In genomic region chr2:64359892-64360657, GRCh38 we compare ENCODE assay signal across 9 cellular contexts.
DNase-seq lines count a peak whose midpoint lies in the region; ATAC-seq and TF ChIP-seq lines count a peak whose summit lies in the region.
"Had no signal": no experiment of that assay in that cellular context is flagged by ENCODE, and none has a peak within 500 bp of the region (broad histone marks: within the 10 kb centered on the region; RNA-seq: fewer than 3 reads in every experiment).

No MANE protein-coding gene starts in this region.

- peaks cover 3% of the 10 kb centered on the region for H3K9me3 Mint-ChIP-seq in glutamatergic neuron (ENCODE audit: unreplicated experiment)
- H3K9me3 Mint-ChIP-seq in natural killer cell, result no peaks in the 10 kb centered on the region

- peak; percentile 51 for DNase-seq in activated CD8-positive, alpha-beta memory T cell treated with anti-CD3 and anti-CD28 coated beads, Interleukin-2, amount 50 U/mL, for 24 hours (ENCODE audit: extremely low read depth)
- DNase-seq in glutamatergic neuron, result peak; percentile 23
- peak; percentile 55 to 59 for DNase-seq in stimulated activated CD4-positive, alpha-beta T cell treated with anti-CD3 and anti-CD28 coated beads, Interleukin-15, amount 100 ng/mL, for 48 hours (ENCODE audit: low read depth in 2 of 2)
- DNase-seq in natural killer cell, result no peak
- DNase-seq in SIG-M5 treated with dmso at 0.1 percent for 504 hours (lab: John Stamatoyannopoulos, UW; ENCODE audit: unreplicated experiment), result no peak
- no peak for DNase-seq in NCI-H187 (lab: John Stamatoyannopoulos, UW)

- H3K27ac Mint-ChIP-seq in glutamatergic neuron (ENCODE audit: unreplicated experiment) (no peak overlapping the region), natural killer cell (no peak overlapping the region)
- H3K27ac Mint-ChIP-seq: activated naive CD8-positive, alpha-beta T cell had no signal

- H3K27me3 Mint-ChIP-seq in glutamatergic neuron (ENCODE audit: unreplicated experiment) (peaks cover 7% of the 10 kb centered on the region), natural killer cell (ENCODE audit: low read depth in 2 of 2) (peaks cover 28 to 57% of the 10 kb centered on the region in 2 donors)

- intact Hi-C loops in natural killer cell (cut with micrococcal nuclease), result no loop called here

- H3K36me3 Mint-ChIP-seq in glutamatergic neuron (ENCODE audit: unreplicated experiment) (no peaks in the 10 kb centered on the region), natural killer cell (no peaks in the 10 kb centered on the region)
- H3K36me3 Mint-ChIP-seq: activated naive CD8-positive, alpha-beta T cell had no signal

- H3K4me3 Mint-ChIP-seq in glutamatergic neuron (ENCODE audit: unreplicated experiment), result no peak overlapping the region
- H3K4me3 Mint-ChIP-seq in natural killer cell, result no peak overlapping the region
- H3K4me3 Mint-ChIP-seq: activated naive CD8-positive, alpha-beta T cell had no signal

- ATAC-seq in GM18873 (IDR thresholded peaks at IDR 0.05; ENCODE audit: low FRiP score, unreplicated experiment) (peak; percentile 87), HG03135 (IDR thresholded peaks at IDR 0.05; ENCODE audit: unreplicated experiment) (peak; percentile 85), natural killer cell (no peak)

- TF ChIP-seq CTCF in glutamatergic neuron (IDR thresholded peaks at IDR 0.05; ENCODE audit: partially characterized antibody, unreplicated experiment) (no peak), natural killer cell (IDR thresholded peaks at IDR 0.05) (no peak)

- H3K4me1 Mint-ChIP-seq in glutamatergic neuron (ENCODE audit: low read depth, unreplicated experiment), result peaks cover 2% of the 10 kb centered on the region
- H3K4me1 Mint-ChIP-seq in natural killer cell, result no peaks in the 10 kb centered on the region

Comparison
In these comparisons a context has a peak if more than half of its experiments do, and no peak if none do; other contexts are left out.
1. ATAC-seq: peak in GM18873 (single experiment) and HG03135 (single experiment); none in natural killer cell (0 of 3).
2. DNase-seq: peak in activated CD8-positive, alpha-beta memory T cell treated with anti-CD3 and anti-CD28 coated beads, Interleukin-2, amount 50 U/mL, for 24 hours (single experiment), glutamatergic neuron (single experiment) and stimulated activated CD4-positive, alpha-beta T cell treated with anti-CD3 and anti-CD28 coated beads, Interleukin-15, amount 100 ng/mL, for 48 hours (2 of 2); none in natural killer cell (single experiment), SIG-M5 treated with dmso at 0.1 percent for 504 hours (single experiment) and NCI-H187 (0 of 2).